ENCODE assay signal across 1 cellular context in the genomic region with DNA sequence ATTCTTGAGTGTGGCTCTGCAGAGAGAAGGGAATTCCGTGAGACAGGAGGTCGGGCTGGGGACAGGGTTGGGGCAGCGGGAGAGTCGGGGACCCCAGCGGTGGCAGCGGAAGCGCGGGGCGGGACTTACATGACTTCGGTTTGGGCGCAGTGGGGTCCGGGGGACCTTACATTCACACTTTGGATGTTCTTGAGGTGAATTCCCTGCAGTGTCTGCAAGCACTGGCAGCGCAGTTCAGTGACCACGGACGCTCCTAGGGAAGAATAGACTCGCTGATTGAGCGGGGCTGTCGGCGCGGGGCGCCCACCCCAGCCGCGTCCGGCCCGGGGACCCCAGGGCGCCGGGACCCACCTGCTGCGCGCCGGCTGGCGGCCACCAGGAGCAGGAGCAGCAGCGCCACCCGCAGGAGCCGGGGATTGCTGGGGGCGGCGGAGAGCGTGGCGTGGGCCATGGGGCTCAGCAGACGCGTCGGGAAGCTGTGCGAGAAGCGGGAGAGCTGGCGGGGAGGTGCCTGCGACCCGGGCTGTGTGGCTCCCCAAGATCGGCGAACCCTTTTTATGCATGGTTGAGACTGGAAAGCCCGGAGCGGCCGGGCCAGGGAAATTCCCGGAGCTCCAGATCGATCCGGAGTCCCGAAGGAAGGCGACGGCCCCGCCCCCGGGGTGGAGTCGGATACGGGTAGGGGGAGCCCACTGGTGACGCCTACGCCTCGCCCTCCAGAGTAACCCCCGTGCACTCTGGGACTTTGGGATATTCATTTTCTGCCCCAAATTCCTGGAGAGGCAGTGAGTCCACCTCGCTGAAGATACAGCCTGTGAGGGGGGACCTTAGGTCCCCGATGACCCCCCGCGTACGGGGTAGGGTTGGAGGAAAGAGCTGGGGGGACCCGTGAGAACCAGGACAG.
TF ChIP-seq lines count a peak whose summit lies in the region.

A gene (minus strand): TSS at position 529 of the 904 bp plus-strand sequence. CDS start 78 bp downstream, at position 451.

TF ChIP-seq in K562, 482 proteins besides CTCF, POLR2A, EP300 and RAD21 (continued from another document and continues in another):
- TF ChIP-seq SOX6 (IDR thresholded peaks at IDR 0.05), result no peak; the same call in 1 of the 2 replicates
- TF ChIP-seq CBFA2T2 (conservative IDR thresholded peaks at IDR 0.05), result no peak
- TF ChIP-seq ZNF431 (CRISPR knock-in tag; IDR thresholded peaks at IDR 0.05), result no peak
- no peak for TF ChIP-seq ARNT (IDR thresholded peaks at IDR 0.05)
- no peak for TF ChIP-seq SLC30A9 (CRISPR knock-in tag; IDR thresholded peaks at IDR 0.05)
- TF ChIP-seq, protein P1, sequence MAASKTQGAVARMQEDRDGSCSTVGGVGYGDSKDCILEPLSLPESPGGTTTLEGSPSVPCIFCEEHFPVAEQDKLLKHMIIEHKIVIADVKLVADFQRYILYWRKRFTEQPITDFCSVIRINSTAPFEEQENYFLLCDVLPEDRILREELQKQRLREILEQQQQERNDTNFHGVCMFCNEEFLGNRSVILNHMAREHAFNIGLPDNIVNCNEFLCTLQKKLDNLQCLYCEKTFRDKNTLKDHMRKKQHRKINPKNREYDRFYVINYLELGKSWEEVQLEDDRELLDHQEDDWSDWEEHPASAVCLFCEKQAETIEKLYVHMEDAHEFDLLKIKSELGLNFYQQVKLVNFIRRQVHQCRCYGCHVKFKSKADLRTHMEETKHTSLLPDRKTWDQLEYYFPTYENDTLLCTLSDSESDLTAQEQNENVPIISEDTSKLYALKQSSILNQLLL (CRISPR knock-in tag; IDR thresholded peaks at IDR 0.05; ENCODE audit: borderline replicate concordance), result no peak
- no peak for TF ChIP-seq XRCC4 (IDR thresholded peaks at IDR 0.05; ENCODE audit: extremely low read depth, insufficient read depth, insufficient read length)
- no peak for TF ChIP-seq ETV1 (tag; conservative IDR thresholded peaks at IDR 0.05; ENCODE audit: low read depth)
- TF ChIP-seq ATF7 (IDR thresholded peaks at IDR 0.05), result peak; percentile 66; the same call in 1 of the 2 replicates
- no peak for TF ChIP-seq ZNF717 (CRISPR knock-in tag; IDR thresholded peaks at IDR 0.05)
- peak; percentile 68; the same call in 1 of the 2 replicates for TF ChIP-seq PHF8 (IDR thresholded peaks at IDR 0.05; ENCODE audit: borderline replicate concordance, low read length)
- TF ChIP-seq, protein P2, sequence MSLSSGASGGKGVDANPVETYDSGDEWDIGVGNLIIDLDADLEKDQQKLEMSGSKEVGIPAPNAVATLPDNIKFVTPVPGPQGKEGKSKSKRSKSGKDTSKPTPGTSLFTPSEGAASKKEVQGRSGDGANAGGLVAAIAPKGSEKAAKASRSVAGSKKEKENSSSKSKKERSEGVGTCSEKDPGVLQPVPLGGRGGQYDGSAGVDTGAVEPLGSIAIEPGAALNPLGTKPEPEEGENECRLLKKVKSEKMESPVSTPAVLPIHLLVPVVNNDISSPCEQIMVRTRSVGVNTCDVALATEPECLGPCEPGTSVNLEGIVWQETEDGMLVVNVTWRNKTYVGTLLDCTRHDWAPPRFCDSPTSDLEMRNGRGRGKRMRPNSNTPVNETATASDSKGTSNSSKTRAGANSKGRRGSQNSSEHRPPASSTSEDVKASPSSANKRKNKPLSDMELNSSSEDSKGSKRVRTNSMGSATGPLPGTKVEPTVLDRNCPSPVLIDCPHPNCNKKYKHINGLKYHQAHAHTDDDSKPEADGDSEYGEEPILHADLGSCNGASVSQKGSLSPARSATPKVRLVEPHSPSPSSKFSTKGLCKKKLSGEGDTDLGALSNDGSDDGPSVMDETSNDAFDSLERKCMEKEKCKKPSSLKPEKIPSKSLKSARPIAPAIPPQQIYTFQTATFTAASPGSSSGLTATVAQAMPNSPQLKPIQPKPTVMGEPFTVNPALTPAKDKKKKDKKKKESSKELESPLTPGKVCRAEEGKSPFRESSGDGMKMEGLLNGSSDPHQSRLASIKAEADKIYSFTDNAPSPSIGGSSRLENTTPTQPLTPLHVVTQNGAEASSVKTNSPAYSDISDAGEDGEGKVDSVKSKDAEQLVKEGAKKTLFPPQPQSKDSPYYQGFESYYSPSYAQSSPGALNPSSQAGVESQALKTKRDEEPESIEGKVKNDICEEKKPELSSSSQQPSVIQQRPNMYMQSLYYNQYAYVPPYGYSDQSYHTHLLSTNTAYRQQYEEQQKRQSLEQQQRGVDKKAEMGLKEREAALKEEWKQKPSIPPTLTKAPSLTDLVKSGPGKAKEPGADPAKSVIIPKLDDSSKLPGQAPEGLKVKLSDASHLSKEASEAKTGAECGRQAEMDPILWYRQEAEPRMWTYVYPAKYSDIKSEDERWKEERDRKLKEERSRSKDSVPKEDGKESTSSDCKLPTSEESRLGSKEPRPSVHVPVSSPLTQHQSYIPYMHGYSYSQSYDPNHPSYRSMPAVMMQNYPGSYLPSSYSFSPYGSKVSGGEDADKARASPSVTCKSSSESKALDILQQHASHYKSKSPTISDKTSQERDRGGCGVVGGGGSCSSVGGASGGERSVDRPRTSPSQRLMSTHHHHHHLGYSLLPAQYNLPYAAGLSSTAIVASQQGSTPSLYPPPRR (CRISPR knock-in tag; IDR thresholded peaks at IDR 0.05; ENCODE audit: borderline replicate concordance), result no peak
- TF ChIP-seq SPI1 (IDR thresholded peaks at IDR 0.05; ENCODE audit: borderline replicate concordance, low read depth, low read length), result no peak
- TF ChIP-seq, protein P3, sequence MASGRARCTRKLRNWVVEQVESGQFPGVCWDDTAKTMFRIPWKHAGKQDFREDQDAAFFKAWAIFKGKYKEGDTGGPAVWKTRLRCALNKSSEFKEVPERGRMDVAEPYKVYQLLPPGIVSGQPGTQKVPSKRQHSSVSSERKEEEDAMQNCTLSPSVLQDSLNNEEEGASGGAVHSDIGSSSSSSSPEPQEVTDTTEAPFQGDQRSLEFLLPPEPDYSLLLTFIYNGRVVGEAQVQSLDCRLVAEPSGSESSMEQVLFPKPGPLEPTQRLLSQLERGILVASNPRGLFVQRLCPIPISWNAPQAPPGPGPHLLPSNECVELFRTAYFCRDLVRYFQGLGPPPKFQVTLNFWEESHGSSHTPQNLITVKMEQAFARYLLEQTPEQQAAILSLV (tag; IDR thresholded peaks at IDR 0.05), result no peak
- no peak for TF ChIP-seq KLF10 (CRISPR knock-in tag; IDR thresholded peaks at IDR 0.05)
- TF ChIP-seq XRCC3 (IDR thresholded peaks at IDR 0.05), result no peak
- TF ChIP-seq ZNF507 (tag; conservative IDR thresholded peaks at IDR 0.05), result no peak
- peak; percentile 83 for TF ChIP-seq CXXC5 (CRISPR knock-in tag; IDR thresholded peaks at IDR 0.05)
- peak; percentile 75; the same call in 1 of the 2 replicates for TF ChIP-seq MTA3 (IDR thresholded peaks at IDR 0.05; ENCODE audit: borderline replicate concordance)
- TF ChIP-seq ERF (CRISPR knock-in tag; IDR thresholded peaks at IDR 0.05), result no peak
- TF ChIP-seq, protein P4, sequence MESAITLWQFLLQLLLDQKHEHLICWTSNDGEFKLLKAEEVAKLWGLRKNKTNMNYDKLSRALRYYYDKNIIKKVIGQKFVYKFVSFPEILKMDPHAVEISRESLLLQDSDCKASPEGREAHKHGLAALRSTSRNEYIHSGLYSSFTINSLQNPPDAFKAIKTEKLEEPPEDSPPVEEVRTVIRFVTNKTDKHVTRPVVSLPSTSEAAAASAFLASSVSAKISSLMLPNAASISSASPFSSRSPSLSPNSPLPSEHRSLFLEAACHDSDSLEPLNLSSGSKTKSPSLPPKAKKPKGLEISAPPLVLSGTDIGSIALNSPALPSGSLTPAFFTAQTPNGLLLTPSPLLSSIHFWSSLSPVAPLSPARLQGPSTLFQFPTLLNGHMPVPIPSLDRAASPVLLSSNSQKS (CRISPR knock-in tag; IDR thresholded peaks at IDR 0.05), result no peak
- TF ChIP-seq, protein P5, sequence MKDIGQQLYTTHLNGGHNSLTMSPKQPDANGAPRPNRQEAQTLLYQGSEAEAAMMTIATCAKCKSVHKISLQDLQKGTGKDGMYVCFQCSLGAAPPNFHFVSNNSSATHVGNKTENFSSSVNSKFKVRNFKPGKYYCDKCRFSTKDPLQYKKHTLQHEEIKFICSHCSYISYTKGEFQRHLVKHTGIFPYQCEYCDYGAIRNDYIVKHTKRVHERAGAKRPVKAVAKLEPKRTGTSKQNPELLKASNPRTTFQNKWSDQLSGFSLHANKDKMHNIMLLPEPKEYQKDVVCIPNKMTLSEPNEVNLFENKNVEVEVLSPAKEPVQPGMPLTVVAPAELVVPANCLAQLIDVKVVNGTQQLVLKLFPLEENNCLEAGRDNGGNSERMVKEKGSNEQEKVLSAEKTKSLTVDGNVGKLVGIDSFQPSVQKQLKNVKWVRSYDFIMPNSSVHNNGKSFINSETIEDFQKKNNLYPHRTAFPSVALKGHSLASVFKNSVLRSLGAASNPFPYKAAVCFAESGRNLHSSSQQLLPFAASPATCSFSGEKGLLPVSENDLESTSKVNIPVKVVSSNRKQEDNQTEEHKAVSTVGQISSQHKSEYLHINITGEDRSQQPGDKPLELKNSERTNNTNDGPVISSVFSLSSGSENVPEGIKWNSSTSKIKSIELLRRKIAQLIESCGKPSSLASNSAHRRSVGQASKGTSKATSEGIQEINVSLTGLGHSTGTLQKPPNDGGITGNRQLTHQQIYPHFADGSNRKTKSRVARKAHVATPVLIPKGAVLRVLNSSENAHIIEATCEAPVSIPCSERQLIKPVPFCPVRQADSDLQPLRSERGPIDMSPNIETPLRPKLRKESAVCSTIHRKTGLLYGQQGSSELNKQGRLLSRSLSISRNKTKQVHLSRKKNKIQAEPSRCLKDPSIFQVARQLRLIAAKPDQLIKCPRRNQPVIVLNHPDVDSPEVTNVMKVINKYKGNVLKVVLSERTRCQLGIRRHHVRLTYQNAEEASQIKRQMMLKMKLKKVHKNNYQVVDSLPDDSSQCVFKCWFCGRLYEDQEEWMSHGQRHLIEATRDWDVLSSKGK (CRISPR knock-in tag; IDR thresholded peaks at IDR 0.05), result no peak
- no peak for TF ChIP-seq ZNF445 (CRISPR knock-in tag; IDR thresholded peaks at IDR 0.05; ENCODE audit: low read depth)
- TF ChIP-seq STAG1 (CRISPR knock-in tag; IDR thresholded peaks at IDR 0.05; ENCODE audit: borderline replicate concordance), result no peak
- TF ChIP-seq, protein P6, sequence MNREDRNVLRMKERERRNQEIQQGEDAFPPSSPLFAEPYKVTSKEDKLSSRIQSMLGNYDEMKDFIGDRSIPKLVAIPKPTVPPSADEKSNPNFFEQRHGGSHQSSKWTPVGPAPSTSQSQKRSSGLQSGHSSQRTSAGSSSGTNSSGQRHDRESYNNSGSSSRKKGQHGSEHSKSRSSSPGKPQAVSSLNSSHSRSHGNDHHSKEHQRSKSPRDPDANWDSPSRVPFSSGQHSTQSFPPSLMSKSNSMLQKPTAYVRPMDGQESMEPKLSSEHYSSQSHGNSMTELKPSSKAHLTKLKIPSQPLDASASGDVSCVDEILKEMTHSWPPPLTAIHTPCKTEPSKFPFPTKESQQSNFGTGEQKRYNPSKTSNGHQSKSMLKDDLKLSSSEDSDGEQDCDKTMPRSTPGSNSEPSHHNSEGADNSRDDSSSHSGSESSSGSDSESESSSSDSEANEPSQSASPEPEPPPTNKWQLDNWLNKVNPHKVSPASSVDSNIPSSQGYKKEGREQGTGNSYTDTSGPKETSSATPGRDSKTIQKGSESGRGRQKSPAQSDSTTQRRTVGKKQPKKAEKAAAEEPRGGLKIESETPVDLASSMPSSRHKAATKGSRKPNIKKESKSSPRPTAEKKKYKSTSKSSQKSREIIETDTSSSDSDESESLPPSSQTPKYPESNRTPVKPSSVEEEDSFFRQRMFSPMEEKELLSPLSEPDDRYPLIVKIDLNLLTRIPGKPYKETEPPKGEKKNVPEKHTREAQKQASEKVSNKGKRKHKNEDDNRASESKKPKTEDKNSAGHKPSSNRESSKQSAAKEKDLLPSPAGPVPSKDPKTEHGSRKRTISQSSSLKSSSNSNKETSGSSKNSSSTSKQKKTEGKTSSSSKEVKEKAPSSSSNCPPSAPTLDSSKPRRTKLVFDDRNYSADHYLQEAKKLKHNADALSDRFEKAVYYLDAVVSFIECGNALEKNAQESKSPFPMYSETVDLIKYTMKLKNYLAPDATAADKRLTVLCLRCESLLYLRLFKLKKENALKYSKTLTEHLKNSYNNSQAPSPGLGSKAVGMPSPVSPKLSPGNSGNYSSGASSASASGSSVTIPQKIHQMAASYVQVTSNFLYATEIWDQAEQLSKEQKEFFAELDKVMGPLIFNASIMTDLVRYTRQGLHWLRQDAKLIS (CRISPR knock-in tag; IDR thresholded peaks at IDR 0.05), result peak; percentile 10; the same call in 1 of the 2 replicates
- TF ChIP-seq ZC3H4 (CRISPR knock-in tag; IDR thresholded peaks at IDR 0.05; ENCODE audit: borderline replicate concordance), result no peak
- TF ChIP-seq CCNT2 (IDR thresholded peaks at IDR 0.05; ENCODE audit: borderline replicate concordance, extremely low read depth, insufficient read length, low read depth, low read length), result peak; percentile 55
- no peak for TF ChIP-seq SRF (CRISPR knock-in tag; IDR thresholded peaks at IDR 0.05)
- peak; percentile 80 for TF ChIP-seq GTF2E2 (tag; IDR thresholded peaks at IDR 0.05)
- TF ChIP-seq, protein P7, sequence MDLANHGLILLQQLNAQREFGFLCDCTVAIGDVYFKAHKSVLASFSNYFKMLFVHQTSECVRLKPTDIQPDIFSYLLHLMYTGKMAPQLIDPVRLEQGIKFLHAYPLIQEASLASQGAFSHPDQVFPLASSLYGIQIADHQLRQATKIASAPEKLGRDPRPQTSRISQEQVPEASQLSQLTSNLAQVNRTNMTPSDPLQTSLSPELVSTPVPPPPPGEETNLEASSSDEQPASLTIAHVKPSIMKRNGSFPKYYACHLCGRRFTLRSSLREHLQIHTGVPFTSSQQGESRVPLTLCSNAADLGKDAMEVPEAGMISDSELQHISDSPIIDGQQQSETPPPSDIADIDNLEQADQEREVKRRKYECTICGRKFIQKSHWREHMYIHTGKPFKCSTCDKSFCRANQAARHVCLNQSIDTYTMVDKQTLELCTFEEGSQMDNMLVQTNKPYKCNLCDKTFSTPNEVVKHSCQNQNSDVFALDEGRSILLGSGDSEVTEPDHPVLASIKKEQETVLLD (IDR thresholded peaks at IDR 0.05), result no peak
- TF ChIP-seq U2AF1 (optimal IDR thresholded peaks at IDR 0.05; ENCODE audit: low read depth, low read length), result no peak
- TF ChIP-seq ZNF778 (CRISPR knock-in tag; IDR thresholded peaks at IDR 0.05), result no peak
- TF ChIP-seq, protein P8, sequence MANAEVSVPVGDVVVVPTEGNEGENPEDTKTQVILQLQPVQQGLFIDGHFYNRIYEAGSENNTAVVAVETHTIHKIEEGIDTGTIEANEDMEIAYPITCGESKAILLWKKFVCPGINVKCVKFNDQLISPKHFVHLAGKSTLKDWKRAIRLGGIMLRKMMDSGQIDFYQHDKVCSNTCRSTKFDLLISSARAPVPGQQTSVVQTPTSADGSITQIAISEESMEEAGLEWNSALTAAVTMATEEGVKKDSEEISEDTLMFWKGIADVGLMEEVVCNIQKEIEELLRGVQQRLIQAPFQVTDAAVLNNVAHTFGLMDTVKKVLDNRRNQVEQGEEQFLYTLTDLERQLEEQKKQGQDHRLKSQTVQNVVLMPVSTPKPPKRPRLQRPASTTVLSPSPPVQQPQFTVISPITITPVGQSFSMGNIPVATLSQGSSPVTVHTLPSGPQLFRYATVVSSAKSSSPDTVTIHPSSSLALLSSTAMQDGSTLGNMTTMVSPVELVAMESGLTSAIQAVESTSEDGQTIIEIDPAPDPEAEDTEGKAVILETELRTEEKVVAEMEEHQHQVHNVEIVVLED (CRISPR knock-in tag; IDR thresholded peaks at IDR 0.05), result no peak
- TF ChIP-seq ESRRA (IDR thresholded peaks at IDR 0.05; ENCODE audit: borderline replicate concordance, low read depth), result no peak
- no peak for TF ChIP-seq SMARCA5 (IDR thresholded peaks at IDR 0.05)
- TF ChIP-seq ILK (tag; IDR thresholded peaks at IDR 0.05; ENCODE audit: borderline replicate concordance, low read depth), result no peak
- TF ChIP-seq ZNF444 (CRISPR knock-in tag; IDR thresholded peaks at IDR 0.05), result no peak
